In genomic region chr17:17830740-17831207, GRCh38 we compare ENCODE assay signal across 1 cellular context.
TF ChIP-seq lines count a peak whose summit lies in the region.

No MANE protein-coding gene starts in this region.

TF ChIP-seq in HepG2, 621 proteins besides CTCF, POLR2A, EP300 and RAD21 (continued from another document and continues in another):
- peak; percentile 85 for TF ChIP-seq UBTF (CRISPR knock-in tag; IDR thresholded peaks at IDR 0.05)
- TF ChIP-seq CENPT (CRISPR knock-in tag; IDR thresholded peaks at IDR 0.05; ENCODE audit: low read depth), result no peak
- TF ChIP-seq CCDC6 (CRISPR knock-in tag; IDR thresholded peaks at IDR 0.05), result no peak
- peak; percentile 94 for TF ChIP-seq HOXA3 (CRISPR knock-in tag; IDR thresholded peaks at IDR 0.05)
- TF ChIP-seq ZNF800 (CRISPR knock-in tag; IDR thresholded peaks at IDR 0.05), result 0 out of 2 replicates have a peak, but pooled peaks have one; percentile 70
- TF ChIP-seq XRCC5 (optimal IDR thresholded peaks at IDR 0.05; ENCODE audit: low read length), result peak; percentile 88
- no peak for TF ChIP-seq ZNF674 (CRISPR knock-in tag; IDR thresholded peaks at IDR 0.05; ENCODE audit: low read depth)
- TF ChIP-seq THAP11 (CRISPR knock-in tag; IDR thresholded peaks at IDR 0.05), result peak; percentile 79
- no peak for TF ChIP-seq HNF1A (IDR thresholded peaks at IDR 0.05; ENCODE audit: low read depth)
- TF ChIP-seq HNF1A (CRISPR knock-in tag; IDR thresholded peaks at IDR 0.05; ENCODE audit: borderline replicate concordance), result peak; percentile 71; the same call in 1 of the 2 replicates
- TF ChIP-seq ZNF138 (CRISPR knock-in tag; IDR thresholded peaks at IDR 0.05; ENCODE audit: low read depth), result no peak
- TF ChIP-seq, protein P1, sequence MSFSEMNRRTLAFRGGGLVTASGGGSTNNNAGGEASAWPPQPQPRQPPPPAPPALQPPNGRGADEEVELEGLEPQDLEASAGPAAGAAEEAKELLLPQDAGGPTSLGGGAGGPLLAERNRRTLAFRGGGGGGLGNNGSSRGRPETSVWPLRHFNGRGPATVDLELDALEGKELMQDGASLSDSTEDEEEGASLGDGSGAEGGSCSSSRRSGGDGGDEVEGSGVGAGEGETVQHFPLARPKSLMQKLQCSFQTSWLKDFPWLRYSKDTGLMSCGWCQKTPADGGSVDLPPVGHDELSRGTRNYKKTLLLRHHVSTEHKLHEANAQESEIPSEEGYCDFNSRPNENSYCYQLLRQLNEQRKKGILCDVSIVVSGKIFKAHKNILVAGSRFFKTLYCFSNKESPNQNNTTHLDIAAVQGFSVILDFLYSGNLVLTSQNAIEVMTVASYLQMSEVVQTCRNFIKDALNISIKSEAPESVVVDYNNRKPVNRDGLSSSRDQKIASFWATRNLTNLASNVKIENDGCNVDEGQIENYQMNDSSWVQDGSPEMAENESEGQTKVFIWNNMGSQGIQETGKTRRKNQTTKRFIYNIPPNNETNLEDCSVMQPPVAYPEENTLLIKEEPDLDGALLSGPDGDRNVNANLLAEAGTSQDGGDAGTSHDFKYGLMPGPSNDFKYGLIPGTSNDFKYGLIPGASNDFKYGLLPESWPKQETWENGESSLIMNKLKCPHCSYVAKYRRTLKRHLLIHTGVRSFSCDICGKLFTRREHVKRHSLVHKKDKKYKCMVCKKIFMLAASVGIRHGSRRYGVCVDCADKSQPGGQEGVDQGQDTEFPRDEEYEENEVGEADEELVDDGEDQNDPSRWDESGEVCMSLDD (CRISPR knock-in tag; IDR thresholded peaks at IDR 0.05; ENCODE audit: borderline replicate concordance), result peak; percentile 61; the same call in 1 of the 2 replicates
- peak; percentile 51; the same call in 1 of the 2 replicates for TF ChIP-seq SIX4 (CRISPR knock-in tag; IDR thresholded peaks at IDR 0.05)
- TF ChIP-seq, protein P2, sequence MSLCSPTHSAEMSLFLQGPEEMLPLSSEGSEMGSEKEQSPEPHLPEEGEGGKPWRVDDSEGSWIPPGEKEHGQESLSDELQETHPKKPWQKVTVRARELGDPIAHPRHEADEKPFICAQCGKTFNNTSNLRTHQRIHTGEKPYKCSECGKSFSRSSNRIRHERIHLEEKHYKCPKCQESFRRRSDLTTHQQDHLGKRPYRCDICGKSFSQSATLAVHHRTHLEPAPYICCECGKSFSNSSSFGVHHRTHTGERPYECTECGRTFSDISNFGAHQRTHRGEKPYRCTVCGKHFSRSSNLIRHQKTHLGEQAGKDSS (CRISPR knock-in tag; IDR thresholded peaks at IDR 0.05; ENCODE audit: borderline replicate concordance, low read depth), result peak; percentile 44; the same call in 1 of the 2 replicates
- peak; percentile 82 for TF ChIP-seq PATZ1 (CRISPR knock-in tag; IDR thresholded peaks at IDR 0.05)
- TF ChIP-seq, protein P3, sequence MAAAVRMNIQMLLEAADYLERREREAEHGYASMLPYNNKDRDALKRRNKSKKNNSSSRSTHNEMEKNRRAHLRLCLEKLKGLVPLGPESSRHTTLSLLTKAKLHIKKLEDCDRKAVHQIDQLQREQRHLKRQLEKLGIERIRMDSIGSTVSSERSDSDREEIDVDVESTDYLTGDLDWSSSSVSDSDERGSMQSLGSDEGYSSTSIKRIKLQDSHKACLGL (CRISPR knock-in tag; IDR thresholded peaks at IDR 0.05), result peak; percentile 99; the same call in 1 of the 2 replicates
- TF ChIP-seq MED1 (CRISPR knock-in tag; IDR thresholded peaks at IDR 0.05), result peak; percentile 99
- no peak for TF ChIP-seq ZNF513 (CRISPR knock-in tag; conservative IDR thresholded peaks at IDR 0.05)
- TF ChIP-seq, protein P4, sequence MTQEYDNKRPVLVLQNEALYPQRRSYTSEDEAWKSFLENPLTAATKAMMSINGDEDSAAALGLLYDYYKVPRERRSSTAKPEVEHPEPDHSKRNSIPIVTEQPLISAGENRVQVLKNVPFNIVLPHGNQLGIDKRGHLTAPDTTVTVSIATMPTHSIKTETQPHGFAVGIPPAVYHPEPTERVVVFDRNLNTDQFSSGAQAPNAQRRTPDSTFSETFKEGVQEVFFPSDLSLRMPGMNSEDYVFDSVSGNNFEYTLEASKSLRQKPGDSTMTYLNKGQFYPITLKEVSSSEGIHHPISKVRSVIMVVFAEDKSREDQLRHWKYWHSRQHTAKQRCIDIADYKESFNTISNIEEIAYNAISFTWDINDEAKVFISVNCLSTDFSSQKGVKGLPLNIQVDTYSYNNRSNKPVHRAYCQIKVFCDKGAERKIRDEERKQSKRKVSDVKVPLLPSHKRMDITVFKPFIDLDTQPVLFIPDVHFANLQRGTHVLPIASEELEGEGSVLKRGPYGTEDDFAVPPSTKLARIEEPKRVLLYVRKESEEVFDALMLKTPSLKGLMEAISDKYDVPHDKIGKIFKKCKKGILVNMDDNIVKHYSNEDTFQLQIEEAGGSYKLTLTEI (CRISPR knock-in tag; conservative IDR thresholded peaks at IDR 0.05), result no peak
- TF ChIP-seq, protein P5, sequence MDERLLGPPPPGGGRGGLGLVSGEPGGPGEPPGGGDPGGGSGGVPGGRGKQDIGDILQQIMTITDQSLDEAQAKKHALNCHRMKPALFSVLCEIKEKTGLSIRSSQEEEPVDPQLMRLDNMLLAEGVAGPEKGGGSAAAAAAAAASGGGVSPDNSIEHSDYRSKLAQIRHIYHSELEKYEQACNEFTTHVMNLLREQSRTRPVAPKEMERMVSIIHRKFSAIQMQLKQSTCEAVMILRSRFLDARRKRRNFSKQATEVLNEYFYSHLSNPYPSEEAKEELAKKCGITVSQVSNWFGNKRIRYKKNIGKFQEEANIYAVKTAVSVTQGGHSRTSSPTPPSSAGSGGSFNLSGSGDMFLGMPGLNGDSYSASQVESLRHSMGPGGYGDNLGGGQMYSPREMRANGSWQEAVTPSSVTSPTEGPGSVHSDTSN (CRISPR knock-in tag; IDR thresholded peaks at IDR 0.05), result peak; percentile 55; the same call in 1 of the 2 replicates
- peak; percentile 84 for TF ChIP-seq HOMEZ (CRISPR knock-in tag; IDR thresholded peaks at IDR 0.05; ENCODE audit: low read depth)
- no peak for TF ChIP-seq ZNF17 (CRISPR knock-in tag; IDR thresholded peaks at IDR 0.05)
- no peak for TF ChIP-seq ZFP41 (CRISPR knock-in tag; IDR thresholded peaks at IDR 0.05; ENCODE audit: borderline replicate concordance)
- TF ChIP-seq RBM39 (IDR thresholded peaks at IDR 0.05; ENCODE audit: low read depth, low read length, poor library complexity, severe bottlenecking), result no peak
- TF ChIP-seq PLRG1 (conservative IDR thresholded peaks at IDR 0.05), result no peak
- TF ChIP-seq ZNF451 (CRISPR knock-in tag; IDR thresholded peaks at IDR 0.05), result peak; percentile 82; the same call in 1 of the 2 replicates
